In genomic region chr1:64965239-64966157, GRCh38 we compare ENCODE assay signal across 8 cellular contexts. TPM values are rescaled to one million over a fixed set of nuclear protein-coding genes. Genes with fewer than 3 reads are reported as not detected.
DNase-seq lines count a peak whose midpoint lies in the region; TF ChIP-seq lines count a peak whose summit lies in the region.

No MANE protein-coding gene starts in this region.

- H3K4me3 ChIP-seq in GM12864 (ENCODE audit: low read depth, low read length) = peak overlapping the region; percentile 94
- peak overlapping the region; percentile 74 for H3K4me3 ChIP-seq in colonic mucosa
- peak overlapping the region; percentile 80 to 92 (median 85) for H3K4me3 ChIP-seq in liver (ENCODE audit: low read depth in 1 of 3, low read length in 3 of 3)

- TF ChIP-seq RAD21 in liver (IDR thresholded peaks at IDR 0.05) = peak; percentile 11 to 29

- under 1% methylated on average over 55 of the region's 55 CpGs for WGBS in liver

- H3K27me3 ChIP-seq in colonic mucosa (no peaks in the 10 kb centered on the region), liver (ENCODE audit: control insufficient read depth in 4 of 4, insufficient read depth in 4 of 4, low read length in 3 of 4) (no peaks in the 10 kb centered on the region)

- no peak for TF ChIP-seq CTCF in GM12864 (IDR thresholded peaks at IDR 0.05; ENCODE audit: low read depth, low read length, missing control alignments)
- no peak for TF ChIP-seq CTCF in colonic mucosa (IDR thresholded peaks at IDR 0.05)
- TF ChIP-seq CTCF in liver (IDR thresholded peaks at IDR 0.05; ENCODE audit: low read depth, low read length, missing input control) = no peak

- H3K4me1 ChIP-seq in colonic mucosa (no peaks in the 10 kb centered on the region), liver (ENCODE audit: control insufficient read depth in 4 of 4, insufficient read depth in 4 of 4, low read length in 3 of 4) (peaks cover 5 to 29% (median 12%) of the 10 kb centered on the region in 4 donors)

- intact Hi-C loops in colonic mucosa (cut with DNase I) = loop anchor here (10.0 kb wide), 1 partner anchor 51 kb away; no protein-coding TSS in a partner anchor

- H3K27ac ChIP-seq in colonic mucosa (peak overlapping the region; percentile 95), liver (ENCODE audit: low read depth in 1 of 2, low read length in 2 of 2) (peak overlapping the region; percentile 91 to 92)

- peak overlapping the region; percentile 93 to 99 for H3K9ac ChIP-seq in colonic mucosa (ENCODE audit: low read depth in 2 of 2, low read length in 2 of 2)
- peak overlapping the region; percentile 89 to 94 for H3K9ac ChIP-seq in liver (ENCODE audit: low read depth in 1 of 2, low read length in 2 of 2)

- DNase-seq in GM12864 (ENCODE audit: low read depth) (no peak), HCEC 1CT (peak; percentile 75), MV-4-11 (lab: John Stamatoyannopoulos, UW) (peak; percentile 9), colonic mucosa (peak; percentile 66), NCI-H226 (no peak)
- peak; percentile 74 for DNase-seq in activated CD4-positive, alpha-beta T cell treated with anti-CD3 and anti-CD28 coated beads for 48 hours
- peak; percentile 49 to 53 for DNase-seq in stimulated activated CD4-positive, alpha-beta T cell treated with anti-CD3 and anti-CD28 coated beads, Interleukin-4, amount 100 ng/mL, for 48 hours (ENCODE audit: low read depth in 2 of 2)

- no peaks in the 10 kb centered on the region for H3K9me3 ChIP-seq in colonic mucosa
- H3K9me3 ChIP-seq in liver (ENCODE audit: control insufficient read depth in 4 of 4, low read length in 3 of 4) = no peaks in the 10 kb centered on the region

- H3K36me3 ChIP-seq in colonic mucosa (no peaks in the 10 kb centered on the region), liver (ENCODE audit: control insufficient read depth in 4 of 4, insufficient read depth in 3 of 4, low read depth in 1 of 4, low read length in 3 of 4) (no peaks in the 10 kb centered on the region)

TF ChIP-seq in liver, 16 proteins besides CTCF, POLR2A, EP300 and RAD21:
- no peak for TF ChIP-seq RXRA (IDR thresholded peaks at IDR 0.05)
- TF ChIP-seq ATF3 (IDR thresholded peaks at IDR 0.05) = no peak
- no peak for TF ChIP-seq REST (IDR thresholded peaks at IDR 0.05)
- no peak for TF ChIP-seq YY1 (IDR thresholded peaks at IDR 0.05)
TF ChIP-seq in liver: peak in this region for 0.

RNA-seq across cellular contexts. Expression of gene JAK1, which starts 0.9 kb away (rescaled TPM):
- total RNA-seq in colonic mucosa (100 to 1,000 TPM in 1 of 2 donors, 10 to 100 TPM in 1; 73.2 to 101 TPM), liver (10 to 100 TPM; 43.3 to 68.6 TPM)
- polyA plus RNA-seq in liver = 10 to 100 TPM; 24.1 to 25.6 TPM

Comparison
In these comparisons a context has a peak if more than half of its experiments do, and no peak if none do; other contexts are left out.
1. DNase-seq: peak in HCEC 1CT (single experiment), MV-4-11 (single experiment), activated CD4-positive, alpha-beta T cell treated with anti-CD3 and anti-CD28 coated beads for 48 hours (single experiment), colonic mucosa (single experiment) and stimulated activated CD4-positive, alpha-beta T cell treated with anti-CD3 and anti-CD28 coated beads, Interleukin-4, amount 100 ng/mL, for 48 hours (2 of 2); none in GM12864 (single experiment) and NCI-H226 (single experiment).
2. Peak in every context shown above with its lines, with median percentiles within 50 percentile points of each other: H3K4me3 ChIP-seq.